ENCODE assay signal across 31 cellular contexts in genomic region chr12:39533951-39534350, GRCh38.
"Had no signal": no experiment of that assay in that cellular context is flagged by ENCODE, and none has a peak within 500 bp of the region (broad histone marks: within the 10 kb centered on the region; RNA-seq: fewer than 3 reads in every experiment).

No MANE protein-coding gene starts in this region.

- H3K9me3 Mint-ChIP-seq: effector memory CD8-positive, alpha-beta T cell; mesothelial cell of epicardium; natural killer cell treated with Interleukin-12 subunit alpha and Interleukin-12 subunit beta and Interleukin-15 and Interleukin-18, amount 100 ng/mL, for 72 hours; neural crest cell; stimulated activated naive CD8-positive, alpha-beta T cell treated with anti-CD3 and anti-CD28 coated beads, Interleukin-15, amount 100 ng/mL, for 72 hours had no signal

- H3K4me3 Mint-ChIP-seq: effector memory CD8-positive, alpha-beta T cell; mesothelial cell of epicardium; naive B cell; natural killer cell treated with Interleukin-12 subunit alpha and Interleukin-12 subunit beta and Interleukin-15 and Interleukin-18, amount 100 ng/mL, for 72 hours; neural crest cell; stimulated activated naive CD8-positive, alpha-beta T cell treated with anti-CD3 and anti-CD28 coated beads, Interleukin-15, amount 100 ng/mL, for 72 hours had no signal

- H3K27me3 Mint-ChIP-seq: effector memory CD8-positive, alpha-beta T cell; stimulated activated naive CD8-positive, alpha-beta T cell treated with anti-CD3 and anti-CD28 coated beads, Interleukin-15, amount 100 ng/mL, for 72 hours had no signal

- H3K4me1 Mint-ChIP-seq: mesothelial cell of epicardium, naive B cell, neural crest cell had no signal

- H3K79me2 ChIP-seq: hepatocyte had no signal

- ATAC-seq: effector memory CD8-positive, alpha-beta T cell; foreskin keratinocyte; gastroesophageal sphincter; heart left ventricle; left lobe of liver; mucosa of descending colon; natural killer cell treated with Interleukin-12 subunit alpha and Interleukin-12 subunit beta and Interleukin-15 and Interleukin-18, amount 100 ng/mL, for 72 hours; sciatic nerve; stimulated activated naive CD8-positive, alpha-beta T cell treated with anti-CD3 and anti-CD28 coated beads, Interleukin-15, amount 100 ng/mL, for 72 hours had no signal

- H3K27me3 ChIP-seq: esophagus muscularis mucosa, foreskin keratinocyte, gastroesophageal sphincter, heart left ventricle, hepatocyte, right atrium auricular region, thyroid gland, upper lobe of left lung had no signal

- H3K36me3 Mint-ChIP-seq: mesothelial cell of epicardium; naive B cell; natural killer cell treated with Interleukin-12 subunit alpha and Interleukin-12 subunit beta and Interleukin-15 and Interleukin-18, amount 100 ng/mL, for 72 hours had no signal

- H3K36me3 ChIP-seq: esophagus muscularis mucosa, gastroesophageal sphincter, heart left ventricle, prostate gland, right atrium auricular region, thyroid gland, upper lobe of left lung had no signal

- FAIRE-seq: endometrium, kidney, urothelium cell line had no signal

- H3K4me3 ChIP-seq: esophagus muscularis mucosa, gastroesophageal sphincter, heart left ventricle, hepatocyte, lung, mucosa of descending colon, prostate gland, right atrium auricular region, smooth muscle cell, thyroid gland, upper lobe of left lung had no signal

- H3K4me1 ChIP-seq: foreskin keratinocyte, heart left ventricle, prostate gland, right atrium auricular region, thyroid gland, upper lobe of left lung had no signal

- H3K9me3 ChIP-seq: esophagus muscularis mucosa, gastroesophageal sphincter, heart left ventricle, mucosa of descending colon, prostate gland, right atrium auricular region, thyroid gland, upper lobe of left lung had no signal

- H3K4me2 ChIP-seq: hepatocyte, smooth muscle cell had no signal

- DNase-seq: cortex of kidney; effector memory CD8-positive, alpha-beta T cell; heart left ventricle; kidney; mesenchymal stem cell; mucosa of descending colon; naive B cell; nucleus accumbens; stimulated activated CD4-positive, alpha-beta T cell treated with anti-CD3 and anti-CD28 coated beads, Interleukin-12 subunit alpha, Interleukin-12 subunit beta, amount 100 ng/mL, for 4 hours; stimulated activated CD4-positive, alpha-beta T cell treated with anti-CD3 and anti-CD28 coated beads, Interleukin-1b, Interleukin-23, amount 100 ng/mL, for 48 hours; stimulated activated CD4-positive, alpha-beta T cell treated with anti-CD3 and anti-CD28 coated beads, Interleukin-4, amount 100 ng/mL, for 1 hour; stimulated activated CD8-positive, alpha-beta memory T cell treated with anti-CD3 and anti-CD28 coated beads, Interleukin-4, amount 100 ng/mL, for 48 hours; stimulated activated naive CD4-positive, alpha-beta T cell; stimulated activated naive CD8-positive, alpha-beta T cell treated with anti-CD3 and anti-CD28 coated beads, Interleukin-15, amount 100 ng/mL, for 72 hours; thyroid gland; upper lobe of left lung had no signal

- H3K27ac ChIP-seq: esophagus muscularis mucosa, foreskin keratinocyte, gastroesophageal sphincter, heart left ventricle, hepatocyte, prostate gland, right atrium auricular region, thyroid gland, upper lobe of left lung had no signal

- H3K27ac Mint-ChIP-seq: mesothelial cell of epicardium had no signal

- H2AFZ ChIP-seq: hepatocyte had no signal
